In the genomic region with DNA sequence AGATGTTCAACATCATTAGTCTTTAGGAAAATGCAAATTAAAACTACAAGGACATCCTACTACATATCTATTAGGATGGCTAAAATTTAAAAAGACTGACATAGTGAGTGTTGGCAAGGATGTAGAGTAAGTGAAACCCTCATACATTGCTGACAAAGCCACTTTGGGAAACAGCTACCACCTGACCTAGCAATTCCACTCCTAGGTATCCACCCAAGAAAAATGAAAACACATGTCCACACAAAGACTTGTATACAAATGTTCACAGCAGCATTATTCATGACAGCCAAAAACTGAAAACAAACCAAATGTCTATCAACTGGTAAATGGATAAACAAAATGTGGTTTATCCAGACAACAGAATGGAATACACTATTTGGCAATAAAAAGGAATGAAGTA, we compare ENCODE assay signal across 14 cellular contexts. TPM values are rescaled to one million over a fixed set of nuclear protein-coding genes. Genes with fewer than 3 reads are reported as not detected.
DNase-seq lines count a peak whose midpoint lies in the region; ATAC-seq, FAIRE-seq and TF ChIP-seq lines count a peak whose summit lies in the region.
"Had no signal": no experiment of that assay in that cellular context is flagged by ENCODE, and none has a peak within 500 bp of the region (broad histone marks: within the 10 kb centered on the region; RNA-seq: fewer than 3 reads in every experiment).

No MANE protein-coding gene starts in this region.

- H4K20me1 ChIP-seq in keratinocyte (ENCODE audit: control insufficient read depth, extremely low read depth, insufficient read depth, low read length): no peaks in the 10 kb centered on the region

- H3K27ac Mint-ChIP-seq in activated naive CD4-positive, alpha-beta T cell treated with anti-CD3 and anti-CD28 coated beads for 36 hours: peak overlapping the region; percentile 31
- no peak overlapping the region for H3K27ac Mint-ChIP-seq in nephron progenitor cell
- H3K27ac Mint-ChIP-seq in effector memory CD8-positive, alpha-beta T cell: no peak overlapping the region
- H3K27ac Mint-ChIP-seq: GM23338, H9 had no signal

- H3K9ac ChIP-seq in keratinocyte (ENCODE audit: control insufficient read depth, extremely low read depth, insufficient read depth, low read length): no peak overlapping the region

- H3K36me3 ChIP-seq in HEK293 (ENCODE audit: control insufficient read depth in 2 of 2, insufficient read depth in 1 of 2, low read length in 2 of 2) (no peaks in the 10 kb centered on the region), keratinocyte (ENCODE audit: control insufficient read depth in 2 of 2, extremely low read depth in 1 of 2, insufficient read depth in 2 of 2, low read length in 2 of 2) (peaks cover 1 to 6% of the 10 kb centered on the region in 2 experiments)

- H3K27ac ChIP-seq in HEK293 (ENCODE audit: extremely low read depth, low read depth, low read length): no peak overlapping the region
- H3K27ac ChIP-seq in keratinocyte (ENCODE audit: control insufficient read depth, insufficient read depth, low read length): no peak overlapping the region

- intact Hi-C loops in activated naive CD4-positive, alpha-beta T cell treated with anti-CD3 and anti-CD28 coated beads for 36 hours (cut with micrococcal nuclease): loop anchor here (5.0 to 10.0 kb wide), 3 partner anchors 188 to 1055 kb away; no protein-coding TSS in a partner anchor

- H3K4me1 ChIP-seq in HEK293 (ENCODE audit: control insufficient read depth, insufficient read depth, low read length) (no peaks in the 10 kb centered on the region), keratinocyte (ENCODE audit: control insufficient read depth, extremely low read depth, insufficient read depth, low read length) (peaks cover 44% of the 10 kb centered on the region)

- H3K27me3 ChIP-seq in keratinocyte (ENCODE audit: control insufficient read depth, extremely low read depth, insufficient read depth, low read length): no peaks in the 10 kb centered on the region

- H3K9me3 ChIP-seq in HEK293 (ENCODE audit: control insufficient read depth, insufficient read depth, low read depth, low read length) (no peaks in the 10 kb centered on the region), keratinocyte (ENCODE audit: control insufficient read depth, low read depth, low read length) (peaks cover 3% of the 10 kb centered on the region)

- no peaks in the 10 kb centered on the region for H3K27me3 Mint-ChIP-seq in activated naive CD4-positive, alpha-beta T cell treated with anti-CD3 and anti-CD28 coated beads for 36 hours (ENCODE audit: low read depth)
- H3K27me3 Mint-ChIP-seq in nephron progenitor cell (ENCODE audit: low read depth, poor library complexity): no peaks in the 10 kb centered on the region
- H3K27me3 Mint-ChIP-seq in effector memory CD8-positive, alpha-beta T cell: no peaks in the 10 kb centered on the region
- H3K27me3 Mint-ChIP-seq: CD4-positive, alpha-beta memory T cell had no signal

- DNase-seq in activated naive CD4-positive, alpha-beta T cell treated with anti-CD3 and anti-CD28 coated beads for 36 hours: no peak
- no peak for DNase-seq in activated naive CD4-positive, alpha-beta T cell treated with Interleukin-2 at 50 U/mL for 16 hours
- no peak for DNase-seq in keratinocyte (ENCODE audit: low read depth, low spot score)
- DNase-seq in nephron progenitor cell: no peak
- DNase-seq in effector memory CD8-positive, alpha-beta T cell: no peak
- DNase-seq: C1 segment of cervical spinal cord, DMS79 treated with DMSO at 0.1 percent for 48 hours, GF-D8 had no signal

- CTCF ChIA-PET in activated naive CD4-positive, alpha-beta T cell treated with anti-CD3 and anti-CD28 coated beads for 36 hours (lab: Charles Lee): interaction anchor here (0.9 to 2.5 kb wide), 16 partner anchors 9 to 237 kb away, joined by 3 to 19 read pairs (median 6); a partner anchor contains a TSS
- CTCF ChIA-PET in HEK293 (lab: Yijun Ruan, JAX): interaction anchor here (0.6 to 0.9 kb wide), 2 partner anchors 19 to 100 kb away, joined by 3 read pairs; no protein-coding TSS in a partner anchor

- H3K9me1 ChIP-seq in keratinocyte (ENCODE audit: control insufficient read depth, extremely low read depth, insufficient read depth, low read length): no peaks in the 10 kb centered on the region

- ATAC-seq in effector memory CD8-positive, alpha-beta T cell (replicated peaks): no peak

- FAIRE-seq in keratinocyte (lab: Jason Lieb, UNC): peak; percentile 17
- FAIRE-seq: GM12891, GM18507 had no signal

- no peaks in the 10 kb centered on the region for H3K36me3 Mint-ChIP-seq in activated naive CD4-positive, alpha-beta T cell treated with anti-CD3 and anti-CD28 coated beads for 36 hours (ENCODE audit: low read depth)
- H3K36me3 Mint-ChIP-seq in nephron progenitor cell (ENCODE audit: low read depth): no peaks in the 10 kb centered on the region
- no peaks in the 10 kb centered on the region for H3K36me3 Mint-ChIP-seq in effector memory CD8-positive, alpha-beta T cell (ENCODE audit: insufficient read depth)

- H3K79me2 ChIP-seq in keratinocyte (ENCODE audit: control insufficient read depth, insufficient read depth, low read length): peaks cover 45% of the 10 kb centered on the region

- peaks cover 79% of the 10 kb centered on the region for H3K4me1 Mint-ChIP-seq in activated naive CD4-positive, alpha-beta T cell treated with anti-CD3 and anti-CD28 coated beads for 36 hours (ENCODE audit: low read depth)
- peaks cover 5% of the 10 kb centered on the region for H3K4me1 Mint-ChIP-seq in nephron progenitor cell
- H3K4me1 Mint-ChIP-seq in effector memory CD8-positive, alpha-beta T cell (ENCODE audit: low read depth in 2 of 2): peaks cover 27 to 47% of the 10 kb centered on the region in 2 donors

- H3K4me3 ChIP-seq in HEK293 (ENCODE audit: low read depth, low read length) (no peak overlapping the region), keratinocyte (ENCODE audit: control insufficient read depth in 2 of 3, extremely low read depth in 1 of 3, insufficient read depth in 2 of 3, low read depth in 1 of 3, low read length in 3 of 3) (no peak overlapping the region)
- H3K4me3 ChIP-seq: GM23338 had no signal

- no peak overlapping the region for H3K4me2 ChIP-seq in keratinocyte (ENCODE audit: control insufficient read depth, extremely low read depth, insufficient read depth, low read depth, low read length)
- H3K4me2 ChIP-seq: GM23338 had no signal

- H3K4me3 Mint-ChIP-seq in activated naive CD4-positive, alpha-beta T cell treated with anti-CD3 and anti-CD28 coated beads for 36 hours: no peak overlapping the region
- H3K4me3 Mint-ChIP-seq in nephron progenitor cell: no peak overlapping the region
- no peak overlapping the region for H3K4me3 Mint-ChIP-seq in effector memory CD8-positive, alpha-beta T cell
- H3K4me3 Mint-ChIP-seq: GM23338, H9 had no signal

- TF ChIP-seq CTCF in HEK293 (tag by site-specific recombination; IDR thresholded peaks at IDR 0.05) (no peak), keratinocyte (optimal IDR thresholded peaks at IDR 0.05 in 1 of 3, IDR thresholded peaks at IDR 0.05 in 1 of 3, conservative IDR thresholded peaks at IDR 0.05 in 1 of 3; ENCODE audit: extremely low read depth in 1 of 3, insufficient read depth in 2 of 3, low read length in 3 of 3) (no peak), nephron progenitor cell (IDR thresholded peaks at IDR 0.05) (no peak)

- dilution Hi-C loops in keratinocyte (cut with MboI; ENCODE audit: extremely low pct_ligation_motif_present, low sequenced_read_pairs): no loop called here

- POLR2A ChIA-PET in HEK293 (lab: Yijun Ruan, JAX): no interaction called here

- H3K9me3 Mint-ChIP-seq in activated naive CD4-positive, alpha-beta T cell treated with anti-CD3 and anti-CD28 coated beads for 36 hours: no peaks in the 10 kb centered on the region
- peaks cover 15% of the 10 kb centered on the region for H3K9me3 Mint-ChIP-seq in nephron progenitor cell
- no peaks in the 10 kb centered on the region for H3K9me3 Mint-ChIP-seq in effector memory CD8-positive, alpha-beta T cell

- H2AFZ ChIP-seq in keratinocyte (ENCODE audit: control insufficient read depth, low read length): no peak overlapping the region
- H2AFZ ChIP-seq: GM23338 had no signal

TF ChIP-seq in HEK293, 187 proteins besides CTCF, POLR2A, EP300 and RAD21:
- TF ChIP-seq ZNF140 (tag by site-specific recombination; IDR thresholded peaks at IDR 0.05): peak; percentile 84; the same call in 1 of the 2 replicates
- TF ChIP-seq FEZF1 (tag by site-specific recombination; IDR thresholded peaks at IDR 0.05): no peak
- no peak for TF ChIP-seq ZNF529 (tag by site-specific recombination; IDR thresholded peaks at IDR 0.05; ENCODE audit: insufficient replicate concordance)

RNA-seq across cellular contexts. Expression of a gene that starts 51.7 kb away (rescaled TPM):
- 10 to 100 TPM; 38.3 to 42.1 TPM for total RNA-seq in activated naive CD4-positive, alpha-beta T cell treated with anti-CD3 and anti-CD28 coated beads for 36 hours
- polyA plus RNA-seq in keratinocyte: 66.2 to 128 TPM (median 110 TPM) in 3 replicates
- polyA plus RNA-seq in keratinocyte (2011; ENCODE audit: low read depth): 42.7 TPM
- 66.1 and 85.6 TPM in 2 replicates for polyA plus RNA-seq in keratinocyte (2011; cell fraction: cytosol; rRNA removed)
- 150 and 155 TPM in 2 replicates for polyA plus RNA-seq in keratinocyte (2011; cell fraction: nucleus; rRNA removed)
- polyA plus RNA-seq in keratinocyte (2012; ENCODE audit: low replicate concordance): 52.6 and 125 TPM in 2 replicates
- 106 to 225 TPM (median 165 TPM) in 3 replicates for polyA minus RNA-seq in keratinocyte
- 85.4 TPM for polyA minus RNA-seq in keratinocyte (2011; cell fraction: cytosol; rRNA and poly(A)+ RNA removed)
- 209 and 348 TPM in 2 replicates for polyA minus RNA-seq in keratinocyte (2011; cell fraction: nucleus; rRNA and poly(A)+ RNA removed)
